Comparison of ENCODE assay signal across 7 cellular contexts in the genomic region with DNA sequence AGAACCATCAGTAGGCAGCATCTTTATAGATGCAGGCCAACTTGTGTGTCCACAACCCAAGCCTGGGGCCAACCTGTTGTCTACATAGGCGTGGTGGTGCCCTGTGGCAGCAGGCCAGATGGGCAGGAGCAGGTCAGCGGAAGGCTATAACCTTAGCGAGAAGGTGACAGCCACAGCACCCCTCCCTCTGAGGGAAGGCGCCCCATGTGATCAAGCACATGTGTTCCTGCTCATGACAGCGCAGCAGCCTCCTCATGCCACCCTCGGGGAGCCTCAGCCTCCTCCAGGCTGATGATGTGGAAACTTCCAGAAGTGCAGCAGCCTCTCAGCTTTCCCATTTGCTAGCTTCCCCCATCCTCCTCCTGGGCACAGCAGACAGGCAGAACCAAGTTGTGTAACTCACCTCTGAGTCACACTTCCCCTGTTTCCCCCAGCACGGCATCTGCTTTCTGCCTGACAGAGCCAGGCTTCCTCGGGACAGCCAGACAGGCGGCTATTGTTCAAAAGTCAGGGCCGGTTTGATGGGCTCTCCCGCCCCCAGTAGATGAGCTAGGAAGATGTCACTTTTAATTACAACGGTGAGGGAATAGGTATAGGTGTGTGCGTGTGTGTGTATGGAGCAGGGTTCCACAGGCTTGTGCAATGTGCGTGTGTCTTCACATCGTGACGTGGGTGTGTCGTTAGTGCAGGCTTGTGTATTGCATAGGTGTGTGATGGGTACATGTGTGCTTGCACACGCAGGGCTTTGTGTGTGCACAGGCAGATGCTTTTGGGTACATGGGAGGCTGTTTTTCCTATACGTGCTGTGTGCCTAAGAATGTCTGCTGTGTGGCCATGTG.
DNase-seq lines count a peak whose midpoint lies in the region; ATAC-seq and TF ChIP-seq lines count a peak whose summit lies in the region.

No MANE protein-coding gene starts in this region.

- H3K4me3 ChIP-seq in esophagus squamous epithelium (no peak overlapping the region), transverse colon (no peak overlapping the region)

- intact Hi-C loops in esophagus squamous epithelium (cut with DNase I) (no loop called here), transverse colon (cut with DNase I; ENCODE audit: low total_unique reads) (no loop called here)

- in situ Hi-C loops in transverse colon (cut with MboI; ENCODE audit: low pct_ligation_motif_present in 1 of 4, low pct_unique_long_range_greater_than_20kb in 1 of 4, low sequenced_read_pairs in 3 of 4): no loop called here

- H3K4me1 ChIP-seq in esophagus squamous epithelium (peaks cover 14 to 23% (median 16%) of the 10 kb centered on the region in 3 donors), transverse colon (peaks cover 0 to 15% (median 9%) of the 10 kb centered on the region in 4 donors)

- DNase-seq in SKM-1 (lab: John Stamatoyannopoulos, UW; ENCODE audit: unreplicated experiment): peak; percentile 94
- peak; percentile 37 for DNase-seq in esophagus squamous epithelium (lab: John Stamatoyannopoulos, UW)
- peak; percentile 79 for DNase-seq in myocyte (ENCODE audit: low read depth)
- peak; percentile 50 for DNase-seq in transverse colon
- no peak for DNase-seq in NCI-H1092 (lab: John Stamatoyannopoulos, UW)

- TF ChIP-seq CTCF in esophagus squamous epithelium (IDR thresholded peaks at IDR 0.05): peak in 1 of 6 experiments; percentile 18
- TF ChIP-seq CTCF in transverse colon (IDR thresholded peaks at IDR 0.05): no peak

- ATAC-seq in HG03432 (IDR thresholded peaks at IDR 0.05; ENCODE audit: unreplicated experiment) (peak; percentile 48), HG03025 (IDR thresholded peaks at IDR 0.05; ENCODE audit: low FRiP score, unreplicated experiment) (no peak)

- no peak for TF ChIP-seq POLR2A in esophagus squamous epithelium (IDR thresholded peaks at IDR 0.05)
- TF ChIP-seq POLR2A in transverse colon (IDR thresholded peaks at IDR 0.05): no peak

- no peaks in the 10 kb centered on the region for H3K36me3 ChIP-seq in esophagus squamous epithelium
- no peaks in the 10 kb centered on the region for H3K36me3 ChIP-seq in transverse colon

- no peak for TF ChIP-seq EP300 in transverse colon (IDR thresholded peaks at IDR 0.05; ENCODE audit: low read depth)

- WGBS in esophagus squamous epithelium, 2 donors: 29 to 45% methylated on average over 8 to 18 of the region's 19 CpGs
- 38 to 67% methylated on average over 11 to 19 of the region's 19 CpGs for WGBS in transverse colon (ENCODE audit: low coverage in 1 of 2), 2 donors

- H3K9me3 ChIP-seq in esophagus squamous epithelium: no peaks in the 10 kb centered on the region
- no peaks in the 10 kb centered on the region for H3K9me3 ChIP-seq in transverse colon

- H3K27me3 ChIP-seq in esophagus squamous epithelium (peaks cover 0 to 28% (median 0%) of the 10 kb centered on the region in 4 donors), transverse colon (peaks cover 3% of the 10 kb centered on the region)

- peak overlapping the region; percentile 35 to 76 (median 62) for H3K27ac ChIP-seq in esophagus squamous epithelium
- H3K27ac ChIP-seq in transverse colon: peak overlapping the region in 3 of 4 donors; percentile 20 to 56 (median 45)
